1 cellular context compared by ENCODE assay signal in the genomic region with DNA sequence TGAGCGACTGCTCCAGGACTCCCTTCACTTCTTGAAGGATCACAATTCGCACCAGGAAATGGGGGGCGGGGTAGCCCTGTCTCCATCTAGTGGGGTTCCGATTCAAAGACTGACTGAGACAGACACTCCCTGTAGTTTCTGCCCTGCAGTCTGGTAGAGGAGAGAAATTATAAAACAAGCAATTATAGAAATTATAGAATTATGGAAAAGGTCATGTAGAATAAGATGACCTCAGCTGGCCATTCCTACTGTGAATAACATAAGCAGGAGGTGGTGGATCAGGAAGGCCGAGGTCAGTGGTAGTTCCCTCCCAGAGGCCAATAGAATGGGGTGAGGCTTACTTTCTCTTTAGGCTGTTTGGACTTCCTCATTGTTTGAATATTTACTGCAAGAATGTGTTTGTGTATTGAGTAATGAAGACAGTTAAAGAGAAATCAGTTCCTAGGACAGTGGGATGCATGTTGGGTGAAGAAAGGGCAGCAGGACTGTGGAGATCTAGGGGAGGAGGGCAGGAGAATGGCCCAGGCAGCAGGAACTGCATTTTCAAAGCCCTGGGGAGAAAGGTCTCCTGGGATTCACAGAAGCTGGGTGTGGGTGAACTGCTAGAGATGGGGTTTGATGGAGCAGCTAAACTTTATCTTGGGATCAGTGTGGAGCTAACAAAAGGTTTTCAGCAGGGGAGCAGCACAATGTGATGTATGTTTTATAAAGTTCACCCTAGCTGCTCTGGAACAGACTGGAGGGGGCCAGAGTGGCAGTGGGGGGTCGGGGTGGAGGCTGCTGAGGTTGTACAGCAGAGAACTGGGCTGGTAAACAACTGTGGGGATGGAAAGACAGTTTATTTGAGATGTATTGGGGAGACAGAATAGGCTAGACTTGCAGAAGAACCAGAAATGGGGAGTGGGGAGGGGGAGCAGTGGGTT.
TF ChIP-seq lines count a peak whose summit lies in the region.

No MANE protein-coding gene starts in this region.

TF ChIP-seq in A549, 52 proteins besides CTCF, POLR2A, EP300 and RAD21 (continued from another document):
- TF ChIP-seq, protein P1, sequence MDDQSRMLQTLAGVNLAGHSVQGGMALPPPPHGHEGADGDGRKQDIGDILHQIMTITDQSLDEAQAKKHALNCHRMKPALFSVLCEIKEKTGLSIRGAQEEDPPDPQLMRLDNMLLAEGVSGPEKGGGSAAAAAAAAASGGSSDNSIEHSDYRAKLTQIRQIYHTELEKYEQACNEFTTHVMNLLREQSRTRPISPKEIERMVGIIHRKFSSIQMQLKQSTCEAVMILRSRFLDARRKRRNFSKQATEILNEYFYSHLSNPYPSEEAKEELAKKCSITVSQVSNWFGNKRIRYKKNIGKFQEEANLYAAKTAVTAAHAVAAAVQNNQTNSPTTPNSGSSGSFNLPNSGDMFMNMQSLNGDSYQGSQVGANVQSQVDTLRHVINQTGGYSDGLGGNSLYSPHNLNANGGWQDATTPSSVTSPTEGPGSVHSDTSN (IDR thresholded peaks at IDR 0.05): no peak
- TF ChIP-seq ZFP36 (IDR thresholded peaks at IDR 0.05; ENCODE audit: borderline replicate concordance, partially characterized antibody): no peak
- peak; percentile 76 to 93; a peak in 3 of 4 replicates for TF ChIP-seq CEBPB (IDR thresholded peaks at IDR 0.05)
- TF ChIP-seq EHF (CRISPR knock-in tag; IDR thresholded peaks at IDR 0.05): peak; percentile 81; the same call in 1 of the 2 replicates
- TF ChIP-seq GATA3 (IDR thresholded peaks at IDR 0.05; ENCODE audit: borderline replicate concordance): peak; percentile 68
- no peak for TF ChIP-seq FOSL2 (IDR thresholded peaks at IDR 0.05)
- TF ChIP-seq FOSL2 (CRISPR knock-in tag; IDR thresholded peaks at IDR 0.05): peak; percentile 38; the same call in 1 of the 2 replicates
- no peak for TF ChIP-seq BHLHE40 (IDR thresholded peaks at IDR 0.05; ENCODE audit: low read depth, low read length)
- TF ChIP-seq KDM1A (IDR thresholded peaks at IDR 0.05; ENCODE audit: low read depth): no peak
- TF ChIP-seq, protein P2, sequence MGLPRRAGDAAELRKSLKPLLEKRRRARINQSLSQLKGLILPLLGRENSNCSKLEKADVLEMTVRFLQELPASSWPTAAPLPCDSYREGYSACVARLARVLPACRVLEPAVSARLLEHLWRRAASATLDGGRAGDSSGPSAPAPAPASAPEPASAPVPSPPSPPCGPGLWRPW (IDR thresholded peaks at IDR 0.05): peak; percentile 16; the same call in 1 of the 2 replicates
- TF ChIP-seq MAZ (IDR thresholded peaks at IDR 0.05; ENCODE audit: borderline replicate concordance, low read depth, low read length): no peak
- no peak for TF ChIP-seq NR3C1 (IDR thresholded peaks at IDR 0.05)
- no peak for TF ChIP-seq HOXB5 (CRISPR knock-in tag; IDR thresholded peaks at IDR 0.05)
- no peak for TF ChIP-seq HOXB13 (CRISPR knock-in tag; IDR thresholded peaks at IDR 0.05; ENCODE audit: low read depth)
- TF ChIP-seq HMGXB4 (CRISPR knock-in tag; IDR thresholded peaks at IDR 0.05; ENCODE audit: borderline replicate concordance): no peak
- TF ChIP-seq ZC3H11A (IDR thresholded peaks at IDR 0.05): no peak
- peak; percentile 70 for TF ChIP-seq MAX (IDR thresholded peaks at IDR 0.05)
